38 cellular contexts compared by ENCODE assay signal in genomic region chr4:172088556-172088955, GRCh38.
"Had no signal": no experiment of that assay in that cellular context is flagged by ENCODE, and none has a peak within 500 bp of the region (broad histone marks: within the 10 kb centered on the region; RNA-seq: fewer than 3 reads in every experiment).

No MANE protein-coding gene starts in this region.

- H3K27me3 Mint-ChIP-seq: activated naive CD4-positive, alpha-beta T cell treated with anti-CD3 and anti-CD28 coated beads, Interleukin-2, amount 10 ng/mL, durations not matched to agents 7 days and 5 days; activated naive CD4-positive, alpha-beta T cell treated with anti-CD3 and anti-CD28 coated beads, Interleukin-2, amount 50 U/mL, for 24 hours; activated naive CD8-positive, alpha-beta T cell; activated naive CD8-positive, alpha-beta T cell treated with anti-CD3 and anti-CD28 coated beads for 36 hours; activated naive CD8-positive, alpha-beta T cell treated with anti-CD3 and anti-CD28 coated beads, Interleukin-2, amount 10 ng/mL, durations not matched to agents 7 days and 5 days; activated naive CD8-positive, alpha-beta T cell treated with anti-CD3 and anti-CD28 coated beads, Interleukin-2, amount 50 U/mL, for 24 hours; activated T-helper 17 cell treated with anti-CD3 and anti-CD28 coated beads, Interleukin-2, amount 50 U/mL, for 72 hours; brain; central memory CD8-positive, alpha-beta T cell had no signal

- DNase-seq: activated effector memory CD4-positive, alpha-beta T cell treated with anti-CD3 and anti-CD28 coated beads, Interleukin-2, amount 50 U/mL, for 16 hours; activated effector memory CD4-positive, alpha-beta T cell treated with Interleukin-2 at 50 U/mL for 16 hours; activated gamma-delta T cell; activated gamma-delta T cell treated with Interleukin-2 at 50 U/mL for 16 hours; activated naive CD4-positive, alpha-beta T cell; activated naive CD4-positive, alpha-beta T cell treated with anti-CD3 and anti-CD28 coated beads for 36 hours; activated naive CD4-positive, alpha-beta T cell treated with anti-CD3 and anti-CD28 coated beads, Interleukin-2, amount 10 ng/mL, durations not matched to agents 7 days and 5 days; activated naive CD4-positive, alpha-beta T cell treated with anti-CD3 and anti-CD28 coated beads, Interleukin-2, amount 50 U/mL, for 16 hours; activated naive CD4-positive, alpha-beta T cell treated with Interleukin-2 at 50 U/mL for 16 hours; activated naive CD8-positive, alpha-beta T cell treated with anti-CD3 and anti-CD28 coated beads for 36 hours; activated naive CD8-positive, alpha-beta T cell treated with anti-CD3 and anti-CD28 coated beads, Interleukin-2, amount 10 ng/mL, durations not matched to agents 7 days and 5 days; activated naive CD8-positive, alpha-beta T cell treated with anti-CD3 and anti-CD28 coated beads, Interleukin-2, amount 50 U/mL, for 24 hours; activated T-cell treated with anti-CD3 and anti-CD28 coated beads, Interleukin-2, amount 50 U/mL, for 4 hours; activated T-cell treated with anti-CD3 and anti-CD28 coated beads, Interleukin-2, amount 50 U/mL, for 48 hours; activated T-cell treated with anti-CD3 and anti-CD28 coated beads, Interleukin-2, amount 50 U/mL, for 72 hours; adrenal gland; amniotic stem cell; amygdala; anterior cingulate cortex; aorta; body of pancreas; brain microvascular endothelial cell; caudate nucleus; central memory CD4-positive, alpha-beta T cell; cerebellar nuclear complex had no signal

- H3K27me3 ChIP-seq: adrenal gland, ascending aorta, body of pancreas, brain microvascular endothelial cell, breast epithelium, cardiac muscle cell had no signal

- H3K9me3 Mint-ChIP-seq: activated T-helper 1 cell treated with anti-CD3 and anti-CD28 coated beads, Interleukin-12 subunit alpha, Interleukin-12 subunit beta, Interleukin-2, Interleukin-4 antibody, amounts not matched to agents 30 ng/mL and 10 ng/mL and 1 ng/mL, durations not matched to agents 14 hours and 24 hours and 36 hours had no signal

- H3K4me1 Mint-ChIP-seq: activated naive CD4-positive, alpha-beta T cell treated with anti-CD3 and anti-CD28 coated beads, Interleukin-2, amount 10 ng/mL, durations not matched to agents 7 days and 5 days; activated naive CD4-positive, alpha-beta T cell treated with anti-CD3 and anti-CD28 coated beads, Interleukin-2, amount 50 U/mL, for 24 hours; activated naive CD8-positive, alpha-beta T cell treated with anti-CD3 and anti-CD28 coated beads for 36 hours; activated naive CD8-positive, alpha-beta T cell treated with anti-CD3 and anti-CD28 coated beads, Interleukin-2, amount 10 ng/mL, durations not matched to agents 7 days and 5 days; activated naive CD8-positive, alpha-beta T cell treated with anti-CD3 and anti-CD28 coated beads, Interleukin-2, amount 50 U/mL, for 24 hours; activated T-helper 17 cell treated with anti-CD3 and anti-CD28 coated beads, Interleukin-2, amount 50 U/mL, for 72 hours; brain; central memory CD8-positive, alpha-beta T cell had no signal

- H3K4me1 ChIP-seq: adrenal gland, ascending aorta, body of pancreas, breast epithelium had no signal

- H3K36me3 Mint-ChIP-seq: activated naive CD4-positive, alpha-beta T cell treated with anti-CD3 and anti-CD28 coated beads, Interleukin-2, amount 10 ng/mL, durations not matched to agents 7 days and 5 days; activated naive CD4-positive, alpha-beta T cell treated with anti-CD3 and anti-CD28 coated beads, Interleukin-2, amount 50 U/mL, for 24 hours; activated naive CD4-positive, alpha-beta T cell treated with anti-CD3 and anti-CD28 coated beads, Interleukin-2, amount 50 U/mL, for 72 hours; activated naive CD8-positive, alpha-beta T cell; activated naive CD8-positive, alpha-beta T cell treated with anti-CD3 and anti-CD28 coated beads for 36 hours; activated naive CD8-positive, alpha-beta T cell treated with anti-CD3 and anti-CD28 coated beads, Interleukin-2, amount 10 ng/mL, durations not matched to agents 7 days and 5 days; brain had no signal

- H3K27ac ChIP-seq: adrenal gland, ascending aorta, body of pancreas, brain microvascular endothelial cell, breast epithelium, cardiac muscle cell had no signal

- H3K9me3 ChIP-seq: adrenal gland, ascending aorta, body of pancreas had no signal

- H3K4me3 ChIP-seq: adrenal gland, ascending aorta, body of pancreas, breast epithelium, cardiac muscle cell had no signal

- ATAC-seq: activated naive CD4-positive, alpha-beta T cell treated with anti-CD3 and anti-CD28 coated beads, Interleukin-2, amount 50 U/mL, for 72 hours; activated naive CD8-positive, alpha-beta T cell treated with anti-CD3 and anti-CD28 coated beads, Interleukin-2, amount 50 U/mL, for 24 hours; activated T-cell treated with anti-CD3 and anti-CD28 coated beads, Interleukin-2, amount 50 U/mL, for 4 hours; activated T-cell treated with anti-CD3 and anti-CD28 coated beads, Interleukin-2, amount 50 U/mL, for 72 hours; activated T-helper 17 cell treated with anti-CD3 and anti-CD28 coated beads, Interleukin-2, amount 50 U/mL, for 72 hours; body of pancreas had no signal

- H3K27ac Mint-ChIP-seq: activated naive CD4-positive, alpha-beta T cell treated with anti-CD3 and anti-CD28 coated beads for 36 hours; activated naive CD4-positive, alpha-beta T cell treated with anti-CD3 and anti-CD28 coated beads, Interleukin-2, amount 10 ng/mL, durations not matched to agents 7 days and 5 days; activated naive CD4-positive, alpha-beta T cell treated with anti-CD3 and anti-CD28 coated beads, Interleukin-2, amount 50 U/mL, for 24 hours; activated naive CD4-positive, alpha-beta T cell treated with anti-CD3 and anti-CD28 coated beads, Interleukin-2, amount 50 U/mL, for 72 hours; activated naive CD8-positive, alpha-beta T cell; activated naive CD8-positive, alpha-beta T cell treated with anti-CD3 and anti-CD28 coated beads for 36 hours; activated naive CD8-positive, alpha-beta T cell treated with anti-CD3 and anti-CD28 coated beads, Interleukin-2, amount 10 ng/mL, durations not matched to agents 7 days and 5 days; activated naive CD8-positive, alpha-beta T cell treated with anti-CD3 and anti-CD28 coated beads, Interleukin-2, amount 50 U/mL, for 24 hours; activated T-cell treated with anti-CD3 and anti-CD28 coated beads, Interleukin-2, amount 50 U/mL, for 72 hours; activated T-helper 1 cell treated with anti-CD3 and anti-CD28 coated beads, Interleukin-12 subunit alpha, Interleukin-12 subunit beta, Interleukin-2, Interleukin-4 antibody, amounts not matched to agents 30 ng/mL and 10 ng/mL and 1 ng/mL, durations not matched to agents 14 hours and 24 hours and 36 hours; activated T-helper 17 cell treated with anti-CD3 and anti-CD28 coated beads, Interleukin-2, amount 50 U/mL, for 72 hours; activated T-helper 2 cell treated with anti-CD3 and anti-CD28 coated beads, Interferon-gamma antibody, Interleukin-2, Interleukin-4, amounts not matched to agents 10 μg/mL and 5 μg/mL and 100 μg/mL, durations not matched to agents 14 hours and 24 hours and 36 hours; brain had no signal

- H3K36me3 ChIP-seq: adrenal gland, ascending aorta, brain microvascular endothelial cell, breast epithelium, cardiac muscle cell had no signal

- H3K4me3 Mint-ChIP-seq: activated naive CD4-positive, alpha-beta T cell treated with anti-CD3 and anti-CD28 coated beads for 36 hours; activated naive CD4-positive, alpha-beta T cell treated with anti-CD3 and anti-CD28 coated beads, Interleukin-2, amount 10 ng/mL, durations not matched to agents 7 days and 5 days; activated naive CD4-positive, alpha-beta T cell treated with anti-CD3 and anti-CD28 coated beads, Interleukin-2, amount 50 U/mL, for 24 hours; activated naive CD8-positive, alpha-beta T cell; activated naive CD8-positive, alpha-beta T cell treated with anti-CD3 and anti-CD28 coated beads for 36 hours; activated naive CD8-positive, alpha-beta T cell treated with anti-CD3 and anti-CD28 coated beads, Interleukin-2, amount 10 ng/mL, durations not matched to agents 7 days and 5 days; activated naive CD8-positive, alpha-beta T cell treated with anti-CD3 and anti-CD28 coated beads, Interleukin-2, amount 50 U/mL, for 24 hours; activated T-cell treated with anti-CD3 and anti-CD28 coated beads, Interleukin-2, amount 50 U/mL, for 4 hours; activated T-cell treated with anti-CD3 and anti-CD28 coated beads, Interleukin-2, amount 50 U/mL, for 72 hours; activated T-helper 1 cell treated with anti-CD3 and anti-CD28 coated beads, Interleukin-12 subunit alpha, Interleukin-12 subunit beta, Interleukin-2, Interleukin-4 antibody, amounts not matched to agents 30 ng/mL and 10 ng/mL and 1 ng/mL, durations not matched to agents 14 hours and 24 hours and 36 hours; activated T-helper 17 cell treated with anti-CD3 and anti-CD28 coated beads, Interleukin-2, amount 50 U/mL, for 72 hours; brain; central memory CD8-positive, alpha-beta T cell had no signal

- FAIRE-seq: astrocyte, bronchial epithelial cell had no signal
